In the genomic region with DNA sequence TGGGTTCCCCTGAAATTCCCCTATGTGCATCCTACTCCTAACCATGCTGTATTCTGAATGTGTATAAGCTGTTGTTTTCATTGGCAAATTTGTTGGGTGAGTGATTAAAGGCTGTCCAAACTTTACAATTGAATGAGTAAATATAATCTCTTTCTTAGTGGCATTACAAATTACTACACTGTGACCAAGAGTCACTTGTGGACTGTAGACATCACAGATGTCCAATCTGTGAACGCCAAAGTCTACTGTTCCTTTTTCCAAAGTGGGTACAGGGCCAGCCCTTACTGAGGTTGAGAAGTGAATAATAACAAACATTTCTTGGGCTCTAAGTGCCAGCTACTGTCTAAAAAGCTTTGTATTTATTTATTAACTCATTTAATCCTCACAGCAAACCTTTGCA, we compare ENCODE assay signal across 19 cellular contexts. TPM values are rescaled to one million over a fixed set of nuclear protein-coding genes. Genes with fewer than 3 reads are reported as not detected.
DNase-seq lines count a peak whose midpoint lies in the region; ATAC-seq and TF ChIP-seq lines count a peak whose summit lies in the region.
"Had no signal": no experiment of that assay in that cellular context is flagged by ENCODE, and none has a peak within 500 bp of the region (broad histone marks: within the 10 kb centered on the region; RNA-seq: fewer than 3 reads in every experiment).

No MANE protein-coding gene starts in this region.

- H3K4me2 ChIP-seq in MM.1S (ENCODE audit: low read depth, low read length) (no peak overlapping the region), osteoblast (ENCODE audit: insufficient read depth, low read length) (no peak overlapping the region)

- peaks cover 73 to 84% of the 10 kb centered on the region in 2 donors for H3K4me1 Mint-ChIP-seq in immature natural killer cell
- H3K4me1 Mint-ChIP-seq in T-helper 2 cell treated with Interferon-gamma antibody and Interleukin-4, amounts not matched to agents 5 μg/mL and 100 μg/mL, for 36 hours (ENCODE audit: low read depth), result peaks cover 32% of the 10 kb centered on the region

- no peaks in the 10 kb centered on the region for H4K20me1 ChIP-seq in MM.1S (ENCODE audit: insufficient read depth, low read length)
- peaks cover 23% of the 10 kb centered on the region for H4K20me1 ChIP-seq in osteoblast (ENCODE audit: insufficient read depth, low read length)

- H3K4me3 Mint-ChIP-seq in immature natural killer cell, result peak overlapping the region in 1 of 5 donors; percentile 8
- no peak overlapping the region for H3K4me3 Mint-ChIP-seq in T-helper 2 cell treated with Interferon-gamma antibody and Interleukin-4, amounts not matched to agents 5 μg/mL and 100 μg/mL, for 36 hours
- H3K4me3 Mint-ChIP-seq: CD4-positive, alpha-beta T cell had no signal

- H3K4me3 ChIP-seq in MM.1S (ENCODE audit: low read length), result no peak overlapping the region
- H3K4me3 ChIP-seq in osteoblast (ENCODE audit: insufficient read depth, low read length), result no peak overlapping the region
- H3K4me3 ChIP-seq: SK-N-MC had no signal

- H3K4me1 ChIP-seq in MM.1S (ENCODE audit: low read length) (peaks cover 81% of the 10 kb centered on the region), osteoblast (ENCODE audit: insufficient read depth, low read length) (peaks cover 24% of the 10 kb centered on the region)

- TF ChIP-seq CTCF in MM.1S (IDR thresholded peaks at IDR 0.05; ENCODE audit: low read length) (no peak), osteoblast (IDR thresholded peaks at IDR 0.05; ENCODE audit: extremely low read depth, low read depth, low read length) (no peak)

- ATAC-seq in GM21723 (IDR thresholded peaks at IDR 0.05; ENCODE audit: unreplicated experiment), result no peak

- H3K27ac ChIP-seq in MM.1S (ENCODE audit: low read length) (peak overlapping the region; percentile 32; the same call in 1 of the 2 replicates), osteoblast (ENCODE audit: low read depth, low read length) (no peak overlapping the region)
- H3K27ac ChIP-seq: RWPE1, SK-N-MC had no signal

- no peaks in the 10 kb centered on the region for H3K9me3 ChIP-seq in MM.1S (replicated peaks; ENCODE audit: insufficient read depth, low read length)
- no peaks in the 10 kb centered on the region for H3K9me3 ChIP-seq in osteoblast (ENCODE audit: low read depth, low read length)

- H2AFZ ChIP-seq in MM.1S (ENCODE audit: low read length) (no peak overlapping the region), osteoblast (ENCODE audit: low read length) (no peak overlapping the region)

- no peaks in the 10 kb centered on the region for H3K27me3 ChIP-seq in MM.1S (replicated peaks; ENCODE audit: insufficient read depth, low read length)
- no peaks in the 10 kb centered on the region for H3K27me3 ChIP-seq in osteoblast (ENCODE audit: insufficient read depth, low read length)

- no peaks in the 10 kb centered on the region for H3K9me3 Mint-ChIP-seq in immature natural killer cell
- peaks cover 4% of the 10 kb centered on the region for H3K9me3 Mint-ChIP-seq in T-helper 2 cell treated with Interferon-gamma antibody and Interleukin-4, amounts not matched to agents 5 μg/mL and 100 μg/mL, for 36 hours
- H3K9me3 Mint-ChIP-seq: CD4-positive, alpha-beta T cell had no signal

- no peaks in the 10 kb centered on the region; the same call in 1 of the 2 replicates for H3K36me3 ChIP-seq in MM.1S (replicated peaks; ENCODE audit: insufficient read depth, low read length)
- peaks cover 2% of the 10 kb centered on the region for H3K36me3 ChIP-seq in osteoblast (ENCODE audit: insufficient read depth, low read length)

- DNase-seq in DMS79 (lab: John Stamatoyannopoulos, UW) (peak; percentile 24), MM.1S (no peak), immature natural killer cell (no peak), osteoblast (ENCODE audit: insufficient read length, low spot score, missing footprints) (peak; percentile 18), cerebellar cortex (ENCODE audit: low spot score) (no peak)
- DNase-seq in T-helper 2 cell treated with Interferon-gamma antibody and Interleukin-4, amounts not matched to agents 5 μg/mL and 100 μg/mL, for 36 hours (ENCODE audit: low spot score), result no peak
- DNase-seq: CD4-positive, alpha-beta T cell; COR-L47; DMS 273 treated with DMSO at 0.1 percent for 48 hours; Kasumi-1; NCI-H1417; NCI-H1694 treated with DMSO at 0.1 percent for 48 hours; NCI-H2081 treated with DMSO at 0.1 percent for 48 hours; NCI-H446 treated with DMSO at 0.1 percent for 48 hours; NCI-H526 treated with DMSO at 0.1 percent for 48 hours; SHP77 treated with DMSO at 0.1 percent for 48 hours had no signal

- peaks cover 0 to 9% (median 2%) of the 10 kb centered on the region in 3 donors for H3K27me3 Mint-ChIP-seq in immature natural killer cell (ENCODE audit: low read depth in 3 of 3)
- no peaks in the 10 kb centered on the region for H3K27me3 Mint-ChIP-seq in T-helper 2 cell treated with Interferon-gamma antibody and Interleukin-4, amounts not matched to agents 5 μg/mL and 100 μg/mL, for 36 hours (ENCODE audit: low read depth)
- H3K27me3 Mint-ChIP-seq: CD4-positive, alpha-beta T cell had no signal

- H3K36me3 Mint-ChIP-seq in immature natural killer cell, result peaks cover 0 to 9% (median 3%) of the 10 kb centered on the region in 3 donors
- peaks cover 13% of the 10 kb centered on the region for H3K36me3 Mint-ChIP-seq in T-helper 2 cell treated with Interferon-gamma antibody and Interleukin-4, amounts not matched to agents 5 μg/mL and 100 μg/mL, for 36 hours (ENCODE audit: low read depth)

- no peak overlapping the region for H3K9ac ChIP-seq in MM.1S (ENCODE audit: low read length)

- H3K79me2 ChIP-seq in MM.1S (ENCODE audit: low read length) (peaks cover 69% of the 10 kb centered on the region), osteoblast (ENCODE audit: insufficient read depth, low read length) (peaks cover 50% of the 10 kb centered on the region)

- H3F3A ChIP-seq in MM.1S (ENCODE audit: insufficient read depth, low read length), result peaks cover 77% of the 10 kb centered on the region

- H3K9me2 ChIP-seq in MM.1S (replicated peaks; ENCODE audit: insufficient read depth, low read length), result no peaks in the 10 kb centered on the region

- H3K27ac Mint-ChIP-seq in immature natural killer cell, result peak overlapping the region; percentile 67 to 88 (median 79)
- H3K27ac Mint-ChIP-seq in T-helper 2 cell treated with Interferon-gamma antibody and Interleukin-4, amounts not matched to agents 5 μg/mL and 100 μg/mL, for 36 hours, result no peak overlapping the region
- H3K27ac Mint-ChIP-seq: CD4-positive, alpha-beta T cell had no signal

RNA-seq across cellular contexts. Expression of gene MTMR12, which starts 29.7 kb away (rescaled TPM):
- 10 to 100 TPM; 17.2 to 30.5 (median 20.3) TPM for polyA plus RNA-seq in immature natural killer cell
- total RNA-seq in osteoblast, result 17.7 and 20.6 TPM in 2 replicates

Comparison
In these comparisons a context has a peak if more than half of its experiments do, and no peak if none do; other contexts are left out.
1. DNase-seq: peak in DMS79 (single experiment) and osteoblast (single experiment); none in MM.1S (single experiment), immature natural killer cell (0 of 3), cerebellar cortex (single experiment) and T-helper 2 cell treated with Interferon-gamma antibody and Interleukin-4, amounts not matched to agents 5 μg/mL and 100 μg/mL, for 36 hours (single experiment).